Comparison of ENCODE assay signal across 15 cellular contexts in genomic region chr12:115506822-115507629, GRCh38.
DNase-seq lines count a peak whose midpoint lies in the region; ATAC-seq lines count a peak whose summit lies in the region.
"Had no signal": no experiment of that assay in that cellular context is flagged by ENCODE, and none has a peak within 500 bp of the region (broad histone marks: within the 10 kb centered on the region; RNA-seq: fewer than 3 reads in every experiment).

No MANE protein-coding gene starts in this region.

- no peaks in the 10 kb centered on the region for H3K36me3 Mint-ChIP-seq in activated T-helper 2 cell treated with anti-CD3 and anti-CD28 coated beads, Interferon-gamma antibody, Interleukin-2, Interleukin-4, amounts not matched to agents 10 μg/mL and 5 μg/mL and 100 μg/mL, durations not matched to agents 14 hours and 24 hours and 36 hours (ENCODE audit: low read depth)
- H3K36me3 Mint-ChIP-seq: stimulated activated effector memory CD8-positive, alpha-beta T cell treated with anti-CD3 and anti-CD28 coated beads, Interleukin-12 subunit alpha, Interleukin-12 subunit beta, amount 100 ng/mL, for 72 hours had no signal

- H3K4me3 Mint-ChIP-seq in activated T-helper 2 cell treated with anti-CD3 and anti-CD28 coated beads, Interferon-gamma antibody, Interleukin-2, Interleukin-4, amounts not matched to agents 10 μg/mL and 5 μg/mL and 100 μg/mL, durations not matched to agents 14 hours and 24 hours and 36 hours (ENCODE audit: low read depth): no peak overlapping the region
- H3K4me3 Mint-ChIP-seq: stimulated activated effector memory CD8-positive, alpha-beta T cell treated with anti-CD3 and anti-CD28 coated beads, Interleukin-12 subunit alpha, Interleukin-12 subunit beta, amount 100 ng/mL, for 72 hours had no signal

- peaks cover 26% of the 10 kb centered on the region for H3K9me3 Mint-ChIP-seq in activated T-helper 2 cell treated with anti-CD3 and anti-CD28 coated beads, Interferon-gamma antibody, Interleukin-2, Interleukin-4, amounts not matched to agents 10 μg/mL and 5 μg/mL and 100 μg/mL, durations not matched to agents 14 hours and 24 hours and 36 hours

- no peaks in the 10 kb centered on the region for H3K4me1 Mint-ChIP-seq in activated T-helper 2 cell treated with anti-CD3 and anti-CD28 coated beads, Interferon-gamma antibody, Interleukin-2, Interleukin-4, amounts not matched to agents 10 μg/mL and 5 μg/mL and 100 μg/mL, durations not matched to agents 14 hours and 24 hours and 36 hours (ENCODE audit: low read depth)
- H3K4me1 Mint-ChIP-seq: stimulated activated effector memory CD8-positive, alpha-beta T cell treated with anti-CD3 and anti-CD28 coated beads, Interleukin-12 subunit alpha, Interleukin-12 subunit beta, amount 100 ng/mL, for 72 hours had no signal

- intact Hi-C loops in activated T-helper 2 cell treated with anti-CD3 and anti-CD28 coated beads, Interferon-gamma antibody, Interleukin-2, Interleukin-4, amounts not matched to agents 10 μg/mL and 5 μg/mL and 100 μg/mL, durations not matched to agents 14 hours and 24 hours and 36 hours (cut with micrococcal nuclease): no loop called here

- H3K27ac ChIP-seq in substantia nigra (ENCODE audit: low read depth, low read length, poor library complexity, severe bottlenecking): peak overlapping the region; percentile 84
- H3K27ac ChIP-seq: SJSA1 had no signal

- peak; percentile 39 for ATAC-seq in esophagus mucosa
- ATAC-seq: stimulated activated effector memory CD8-positive, alpha-beta T cell treated with anti-CD3 and anti-CD28 coated beads, Interleukin-12 subunit alpha, Interleukin-12 subunit beta, amount 100 ng/mL, for 72 hours had no signal

- H3K27ac Mint-ChIP-seq in activated T-helper 2 cell treated with anti-CD3 and anti-CD28 coated beads, Interferon-gamma antibody, Interleukin-2, Interleukin-4, amounts not matched to agents 10 μg/mL and 5 μg/mL and 100 μg/mL, durations not matched to agents 14 hours and 24 hours and 36 hours: no peak overlapping the region
- H3K27ac Mint-ChIP-seq: stimulated activated effector memory CD8-positive, alpha-beta T cell treated with anti-CD3 and anti-CD28 coated beads, Interleukin-12 subunit alpha, Interleukin-12 subunit beta, amount 100 ng/mL, for 72 hours had no signal

- DNase-seq in NCI-H2029 (lab: John Stamatoyannopoulos, UW) (peak; percentile 48), NCI-H2029 treated with DMSO at 0.1 percent for 48 hours (lab: John Stamatoyannopoulos, UW) (no peak), NCI-H82 treated with DMSO at 0.1 percent for 48 hours (lab: John Stamatoyannopoulos, UW; ENCODE audit: unreplicated experiment) (peak; percentile 38), substantia nigra (lab: John Stamatoyannopoulos, UW) (no peak), NOMO-1 treated with DMSO at 0.1 percent for 48 hours (lab: John Stamatoyannopoulos, UW; ENCODE audit: unreplicated experiment) (no peak), GF-D8 (lab: John Stamatoyannopoulos, UW) (no peak)
- no peak for DNase-seq in activated T-helper 2 cell treated with anti-CD3 and anti-CD28 coated beads, Interferon-gamma antibody, Interleukin-2, Interleukin-4, amounts not matched to agents 10 μg/mL and 5 μg/mL and 100 μg/mL, durations not matched to agents 14 hours and 24 hours and 36 hours (ENCODE audit: low spot score)
- DNase-seq: activated CD4-positive, alpha-beta T cell treated with anti-CD3 and anti-CD28 coated beads for 4 hours; activated effector memory CD4-positive, alpha-beta T cell treated with anti-CD3 and anti-CD28 coated beads, Interleukin-2, amount 50 U/mL, for 16 hours; Calu3; GDM1; NCI-H1694 treated with DMSO at 0.1 percent for 48 hours had no signal

- no peaks in the 10 kb centered on the region for H3K27me3 Mint-ChIP-seq in activated T-helper 2 cell treated with anti-CD3 and anti-CD28 coated beads, Interferon-gamma antibody, Interleukin-2, Interleukin-4, amounts not matched to agents 10 μg/mL and 5 μg/mL and 100 μg/mL, durations not matched to agents 14 hours and 24 hours and 36 hours (ENCODE audit: low read depth)

Comparison
In these comparisons a context has a peak if more than half of its experiments do, and no peak if none do; other contexts are left out.
1. DNase-seq: peak in NCI-H2029 (single experiment) and NCI-H82 treated with DMSO at 0.1 percent for 48 hours (single experiment); none in NCI-H2029 treated with DMSO at 0.1 percent for 48 hours (single experiment), substantia nigra (0 of 49), NOMO-1 treated with DMSO at 0.1 percent for 48 hours (single experiment), GF-D8 (single experiment) and activated T-helper 2 cell treated with anti-CD3 and anti-CD28 coated beads, Interferon-gamma antibody, Interleukin-2, Interleukin-4, amounts not matched to agents 10 μg/mL and 5 μg/mL and 100 μg/mL, durations not matched to agents 14 hours and 24 hours and 36 hours (single experiment).